Comparison of ENCODE assay signal across 26 cellular contexts in genomic region chr19:50962245-50962644, GRCh38. TPM values are rescaled to one million over a fixed set of nuclear protein-coding genes. Genes with fewer than 3 reads are reported as not detected.
"Had no signal": no experiment of that assay in that cellular context is flagged by ENCODE, and none has a peak within 500 bp of the region (broad histone marks: within the 10 kb centered on the region; RNA-seq: fewer than 3 reads in every experiment).

No MANE protein-coding gene starts in this region.

- FAIRE-seq: HTR-8/SVneo had no signal

- ATAC-seq: Panc1, PC-3, SK-N-SH treated with all-trans-retinoic acid at 6 μM for 48 hours had no signal

- DNase-seq: KBM-7; NCI-H1092 treated with DMSO at 0.1 percent for 48 hours; NCI-H1436; NCI-H187; NCI-H2029; NCI-H2081 treated with DMSO at 0.1 percent for 48 hours; NCI-H2171; NCI-H226; NCI-H446; NCI-H510A; NCI-H524 treated with DMSO at 0.1 percent for 48 hours; NCI-H69; NCI-H774; NK-92 treated with Interleukin-12 subunit alpha and Interleukin-12 subunit beta, amount 100 ng/mL, for 24 hours; PC-3; SHP77 had no signal

- H3K27ac ChIP-seq: HL-60, RWPE1 had no signal

RNA-seq across cellular contexts. Expression of gene KLK6, which starts 7.1 kb away (rescaled TPM):
- total RNA-seq: LHCN-M2; MCF 10A; OCI-LY7; T-helper 1 cell treated with Interleukin-12 subunit alpha and Interleukin-12 subunit beta and Interleukin-4 antibody, amounts not matched to agents 30 ng/mL and 1 ng/mL, for 36 hours had no signal
- polyA plus RNA-seq: IgD-negative memory B cell had no signal

RNA-seq across cellular contexts. Expression of gene KLK5, which starts 9.4 kb away (rescaled TPM):
- total RNA-seq: LHCN-M2; OCI-LY7; T-helper 1 cell treated with Interleukin-12 subunit alpha and Interleukin-12 subunit beta and Interleukin-4 antibody, amounts not matched to agents 30 ng/mL and 1 ng/mL, for 36 hours had no signal
- polyA plus RNA-seq: IgD-negative memory B cell had no signal

RNA-seq across cellular contexts. Expression of gene KLK7, which starts 21.5 kb away (rescaled TPM):
- total RNA-seq: LHCN-M2; MCF 10A; OCI-LY7; T-helper 1 cell treated with Interleukin-12 subunit alpha and Interleukin-12 subunit beta and Interleukin-4 antibody, amounts not matched to agents 30 ng/mL and 1 ng/mL, for 36 hours had no signal
- polyA plus RNA-seq: IgD-negative memory B cell had no signal

RNA-seq across cellular contexts. Expression of gene KLK8, which starts 39.2 kb away (rescaled TPM):
- total RNA-seq: LHCN-M2; MCF 10A; OCI-LY7; T-helper 1 cell treated with Interleukin-12 subunit alpha and Interleukin-12 subunit beta and Interleukin-4 antibody, amounts not matched to agents 30 ng/mL and 1 ng/mL, for 36 hours had no signal
- polyA plus RNA-seq: IgD-negative memory B cell had no signal

RNA-seq across cellular contexts. Expression of gene KLK4, which starts 51.0 kb away (rescaled TPM):
- total RNA-seq: LHCN-M2; MCF 10A; OCI-LY7; PC-3; T-helper 1 cell treated with Interleukin-12 subunit alpha and Interleukin-12 subunit beta and Interleukin-4 antibody, amounts not matched to agents 30 ng/mL and 1 ng/mL, for 36 hours had no signal
- polyA plus RNA-seq: IgD-negative memory B cell had no signal
